ENCODE assay signal across 17 cellular contexts in the genomic region with DNA sequence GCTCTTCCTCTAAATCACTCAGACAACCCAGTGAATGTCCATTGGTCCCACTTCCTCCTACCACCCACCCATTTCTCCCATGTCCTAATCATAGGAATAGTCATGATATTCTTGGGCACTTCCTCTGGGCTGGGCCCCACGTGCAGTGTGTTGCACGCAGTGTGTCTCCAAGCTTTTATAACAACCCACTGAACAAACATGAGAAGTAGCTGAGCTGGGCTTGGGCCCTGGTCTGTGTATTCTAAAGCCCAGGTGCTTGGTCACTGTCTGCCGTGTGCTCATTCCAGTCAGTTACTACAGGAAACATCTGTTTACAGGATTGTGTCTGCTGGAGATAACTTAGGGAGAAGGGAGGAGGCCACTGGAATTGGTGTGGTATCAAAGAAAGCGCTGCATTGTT.
A peak's percentile ranks its signal among the peaks of the same experiment; 100 is the strongest.
DNase-seq lines count a peak whose midpoint lies in the region; ATAC-seq and TF ChIP-seq lines count a peak whose summit lies in the region.
"Had no signal": no experiment of that assay in that cellular context is flagged by ENCODE, and none has a peak within 500 bp of the region (broad histone marks: within the 10 kb centered on the region; RNA-seq: fewer than 3 reads in every experiment).

No MANE protein-coding gene starts in this region.

- POLR2A ChIA-PET in WTC11 (lab: Charles Lee), result no interaction called here

- no peak overlapping the region for H3K4me3 Mint-ChIP-seq in nephron
- H3K4me3 Mint-ChIP-seq in WTC11, result no peak overlapping the region
- H3K4me3 Mint-ChIP-seq: activated CD4-positive, alpha-beta T cell treated with anti-CD3 and anti-CD28 coated beads, Interleukin-2, amount 10 ng/mL, durations not matched to agents 24 days and 14 days; activated naive CD4-positive, alpha-beta T cell treated with anti-CD3 and anti-CD28 coated beads, Interleukin-2, amount 50 U/mL, for 24 hours; stimulated activated naive CD8-positive, alpha-beta T cell treated with anti-CD3 and anti-CD28 coated beads, Interleukin-15, amount 100 ng/mL, for 72 hours had no signal

- no peaks in the 10 kb centered on the region for H3K9me3 Mint-ChIP-seq in nephron
- H3K9me3 Mint-ChIP-seq in WTC11, result no peaks in the 10 kb centered on the region
- H3K9me3 Mint-ChIP-seq: activated CD4-positive, alpha-beta T cell treated with anti-CD3 and anti-CD28 coated beads, Interleukin-2, amount 10 ng/mL, durations not matched to agents 24 days and 14 days; activated naive CD4-positive, alpha-beta T cell treated with anti-CD3 and anti-CD28 coated beads, Interleukin-2, amount 50 U/mL, for 24 hours; stimulated activated naive CD8-positive, alpha-beta T cell treated with anti-CD3 and anti-CD28 coated beads, Interleukin-15, amount 100 ng/mL, for 72 hours had no signal

- ATAC-seq in left ventricle myocardium superior, result peak; percentile 34
- no peak for ATAC-seq in HG02588 (IDR thresholded peaks at IDR 0.05; ENCODE audit: unreplicated experiment)
- ATAC-seq in WTC11, result no peak
- ATAC-seq: stimulated activated naive CD8-positive, alpha-beta T cell treated with anti-CD3 and anti-CD28 coated beads, Interleukin-15, amount 100 ng/mL, for 72 hours had no signal

- H3K4me1 Mint-ChIP-seq in nephron, result peaks cover 25% of the 10 kb centered on the region
- H3K4me1 Mint-ChIP-seq in WTC11, result no peaks in the 10 kb centered on the region; the same call in 1 of the 2 replicates
- H3K4me1 Mint-ChIP-seq: activated CD4-positive, alpha-beta T cell treated with anti-CD3 and anti-CD28 coated beads, Interleukin-2, amount 10 ng/mL, durations not matched to agents 24 days and 14 days; activated naive CD4-positive, alpha-beta T cell treated with anti-CD3 and anti-CD28 coated beads, Interleukin-2, amount 50 U/mL, for 24 hours; stimulated activated naive CD8-positive, alpha-beta T cell treated with anti-CD3 and anti-CD28 coated beads, Interleukin-15, amount 100 ng/mL, for 72 hours had no signal

- TF ChIP-seq POLR2A in adrenal gland (IDR thresholded peaks at IDR 0.05), result no peak

- no peaks in the 10 kb centered on the region for H3K36me3 ChIP-seq in adrenal gland (replicated peaks in 1 of 2)
- H3K36me3 ChIP-seq: brain microvascular endothelial cell had no signal

- TF ChIP-seq CTCF in adrenal gland (IDR thresholded peaks at IDR 0.05), result no peak
- TF ChIP-seq CTCF in nephron (IDR thresholded peaks at IDR 0.05; ENCODE audit: unreplicated experiment in 3 of 3), result no peak
- TF ChIP-seq CTCF in WTC11 (IDR thresholded peaks at IDR 0.05), result no peak

- H3K9me3 ChIP-seq in adrenal gland (replicated peaks in 1 of 3), result no peaks in the 10 kb centered on the region

- peak overlapping the region; percentile 47 to 73 (median 56) for H3K27ac Mint-ChIP-seq in nephron
- no peak overlapping the region for H3K27ac Mint-ChIP-seq in WTC11
- H3K27ac Mint-ChIP-seq: activated CD4-positive, alpha-beta T cell treated with anti-CD3 and anti-CD28 coated beads, Interleukin-2, amount 10 ng/mL, durations not matched to agents 24 days and 14 days; activated naive CD4-positive, alpha-beta T cell treated with anti-CD3 and anti-CD28 coated beads, Interleukin-2, amount 50 U/mL, for 24 hours had no signal

- no peaks in the 10 kb centered on the region for H3K27me3 ChIP-seq in adrenal gland
- H3K27me3 ChIP-seq: SJSA1 had no signal

- no peak overlapping the region for H3K4me3 ChIP-seq in adrenal gland
- H3K4me3 ChIP-seq: SJSA1 had no signal

- H3K27ac ChIP-seq in adrenal gland, result peak overlapping the region in 1 of 5 donors; percentile 1
- H3K27ac ChIP-seq: SJSA1 had no signal

- CTCF ChIA-PET in WTC11 (lab: Charles Lee), result interaction anchor here (0.5 kb wide), 1 partner anchor 25 kb away, joined by 3 read pairs; no protein-coding TSS in a partner anchor

- H3K4me1 ChIP-seq in adrenal gland (replicated peaks in 1 of 2), result no peaks in the 10 kb centered on the region
- H3K4me1 ChIP-seq: SJSA1 had no signal

- 49 to 66% (median 57%) methylated on average over 4 of the region's 4 CpGs for WGBS in adrenal gland, 4 donors

- intact Hi-C loops in adrenal gland (cut with DNase I), result no loop called here
- intact Hi-C loops in left ventricle myocardium superior (cut with micrococcal nuclease), result no loop called here

- DNase-seq in CD1c-positive myeloid dendritic cell (ENCODE audit: extremely low spot score) (peak; percentile 92), adrenal gland (peak in 4 of 7 donors; percentile 20 to 57 (median 26)), left ventricle myocardium superior (peak; percentile 39), AG08396 (ENCODE audit: low spot score) (no peak), WTC11 (ENCODE audit: low spot score) (no peak)
- no peak for DNase-seq in activated T-cell treated with anti-CD3 and anti-CD28 coated beads, Interleukin-2, amount 50 U/mL, for 48 hours
- DNase-seq: activated CD4-positive, alpha-beta T cell treated with anti-CD3 and anti-CD28 coated beads, Interleukin-2, amount 10 ng/mL, durations not matched to agents 24 days and 14 days; Calu3; GF-D8; GOT3; NCI-H1105 treated with DMSO at 0.1 percent for 48 hours; stimulated activated naive CD8-positive, alpha-beta T cell treated with anti-CD3 and anti-CD28 coated beads, Interleukin-15, amount 100 ng/mL, for 72 hours had no signal

- peaks cover 6% of the 10 kb centered on the region for H3K27me3 Mint-ChIP-seq in nephron (ENCODE audit: low read depth)
- no peaks in the 10 kb centered on the region for H3K27me3 Mint-ChIP-seq in WTC11 (ENCODE audit: low read depth)

- H3K36me3 Mint-ChIP-seq in nephron (ENCODE audit: low read depth), result peaks cover 28% of the 10 kb centered on the region
- no peaks in the 10 kb centered on the region for H3K36me3 Mint-ChIP-seq in WTC11
- H3K36me3 Mint-ChIP-seq: activated naive CD4-positive, alpha-beta T cell treated with anti-CD3 and anti-CD28 coated beads, Interleukin-2, amount 50 U/mL, for 24 hours had no signal

TF ChIP-seq in WTC11, 78 proteins besides CTCF, POLR2A, EP300 and RAD21 (continues in another document):
- TF ChIP-seq SP1 (CRISPR knock-in tag; conservative IDR thresholded peaks at IDR 0.05) (no peak), ZNF532 (CRISPR knock-in tag; IDR thresholded peaks at IDR 0.05; ENCODE audit: borderline replicate concordance) (no peak), MYBL2 (CRISPR knock-in tag; IDR thresholded peaks at IDR 0.05) (no peak), CREM (CRISPR knock-in tag; IDR thresholded peaks at IDR 0.05) (no peak), ZNF317 (CRISPR knock-in tag; IDR thresholded peaks at IDR 0.05; ENCODE audit: borderline replicate concordance, low read depth) (no peak), GTF2I (CRISPR knock-in tag; conservative IDR thresholded peaks at IDR 0.05) (no peak)
- TF ChIP-seq, protein P1, sequence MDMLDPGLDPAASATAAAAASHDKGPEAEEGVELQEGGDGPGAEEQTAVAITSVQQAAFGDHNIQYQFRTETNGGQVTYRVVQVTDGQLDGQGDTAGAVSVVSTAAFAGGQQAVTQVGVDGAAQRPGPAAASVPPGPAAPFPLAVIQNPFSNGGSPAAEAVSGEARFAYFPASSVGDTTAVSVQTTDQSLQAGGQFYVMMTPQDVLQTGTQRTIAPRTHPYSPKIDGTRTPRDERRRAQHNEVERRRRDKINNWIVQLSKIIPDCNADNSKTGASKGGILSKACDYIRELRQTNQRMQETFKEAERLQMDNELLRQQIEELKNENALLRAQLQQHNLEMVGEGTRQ (CRISPR knock-in tag; IDR thresholded peaks at IDR 0.05), result no peak

Comparison
In these comparisons a context has a peak if more than half of its experiments do, and no peak if none do; other contexts are left out.
1. DNase-seq: peak in CD1c-positive myeloid dendritic cell (single experiment), adrenal gland (4 of 7) and left ventricle myocardium superior (single experiment); none in activated T-cell treated with anti-CD3 and anti-CD28 coated beads, Interleukin-2, amount 50 U/mL, for 48 hours (0 of 2), AG08396 (single experiment) and WTC11 (single experiment).